17 cellular contexts compared by ENCODE assay signal in genomic region chr4:84338367-84338766, GRCh38.
DNase-seq lines count a peak whose midpoint lies in the region; ATAC-seq, FAIRE-seq and TF ChIP-seq lines count a peak whose summit lies in the region.
"Had no signal": no experiment of that assay in that cellular context is flagged by ENCODE, and none has a peak within 500 bp of the region (broad histone marks: within the 10 kb centered on the region; RNA-seq: fewer than 3 reads in every experiment).

No MANE protein-coding gene starts in this region.

- H3K79me2 ChIP-seq in trophoblast cell (ENCODE audit: control insufficient read depth, insufficient read depth, low read length, poor library complexity) = no peaks in the 10 kb centered on the region

- no peak overlapping the region for H2BK5ac ChIP-seq in trophoblast cell (ENCODE audit: low read depth, low read length, poor library complexity)

- POLR2A ChIA-PET in WTC11 (lab: Charles Lee) = no interaction called here

- no peak overlapping the region for H4K91ac ChIP-seq in trophoblast cell (ENCODE audit: low read depth, low read length)

- peaks cover 72% of the 10 kb centered on the region for H3K9me3 Mint-ChIP-seq in WTC11

- H3K27ac ChIP-seq in kidney (ENCODE audit: low read depth in 2 of 2, low read length in 2 of 2) (no peak overlapping the region), trophoblast cell (ENCODE audit: low read depth, low read length) (no peak overlapping the region)
- H3K27ac ChIP-seq: GM23248 had no signal

- intact Hi-C loops in kidney (cut with DNase I) = no loop called here

- TF ChIP-seq POLR2A in H54 (IDR thresholded peaks at IDR 0.05; ENCODE audit: low read depth, low read length) = 0 out of 2 replicates have a peak, but pooled peaks have one; percentile 11
- TF ChIP-seq POLR2A in GM12892 (IDR thresholded peaks at IDR 0.05; ENCODE audit: low read depth, low read length) = no peak

- no peak overlapping the region for H3K18ac ChIP-seq in trophoblast cell (ENCODE audit: low read length)

- H3K4me1 ChIP-seq in kidney (ENCODE audit: control insufficient read depth in 1 of 2, insufficient read depth in 1 of 2, low read depth in 1 of 2, low read length in 2 of 2) (no peaks in the 10 kb centered on the region), trophoblast cell (ENCODE audit: control insufficient read depth in 1 of 2, insufficient read depth in 2 of 2, low read length in 2 of 2) (no peaks in the 10 kb centered on the region)

- ATAC-seq in WTC11 (no peak), HG03039 (IDR thresholded peaks at IDR 0.05; ENCODE audit: unreplicated experiment) (no peak)

- no peak overlapping the region for H2BK120ac ChIP-seq in trophoblast cell (ENCODE audit: insufficient read depth, low read length, poor library complexity)

- no peak overlapping the region for H2AFZ ChIP-seq in trophoblast cell (ENCODE audit: insufficient read depth, low read length, poor library complexity)
- H2AFZ ChIP-seq: GM23248 had no signal

- H3K9me3 ChIP-seq in kidney (ENCODE audit: control insufficient read depth in 1 of 2, low read length in 2 of 2) = peaks cover 0 to 9% of the 10 kb centered on the region in 2 donors
- peaks cover 11% of the 10 kb centered on the region for H3K9me3 ChIP-seq in trophoblast cell (ENCODE audit: insufficient read depth, low read depth, low read length)

- no peaks in the 10 kb centered on the region for H3K27me3 ChIP-seq in trophoblast cell (ENCODE audit: insufficient read depth, low read length)

- H2BK12ac ChIP-seq in trophoblast cell (ENCODE audit: low read length) = no peak overlapping the region

- H3K4me2 ChIP-seq in trophoblast cell (ENCODE audit: low read length) = no peak overlapping the region

- H3K9ac ChIP-seq in kidney (ENCODE audit: low read length in 2 of 2) (no peak overlapping the region), trophoblast cell (ENCODE audit: low read length) (no peak overlapping the region)
- H3K9ac ChIP-seq: GM23248 had no signal

- H3K23ac ChIP-seq in trophoblast cell (ENCODE audit: low read length) = no peak overlapping the region

- no peak overlapping the region for H3K14ac ChIP-seq in trophoblast cell (ENCODE audit: low read length)

- TF ChIP-seq CTCF in kidney (IDR thresholded peaks at IDR 0.05; ENCODE audit: borderline replicate concordance, extremely low read depth, insufficient read depth) (no peak), WTC11 (IDR thresholded peaks at IDR 0.05) (no peak)

- H3K27ac Mint-ChIP-seq in WTC11 = no peak overlapping the region
- H3K27ac Mint-ChIP-seq: CD4-positive, alpha-beta memory T cell had no signal

- no CpG with 5 or more reads among the region's 5 CpGs for WGBS in trophoblast cell (ENCODE audit: extremely low coverage, insufficient coverage, insufficient read length)

- no peaks in the 10 kb centered on the region for H3K36me3 ChIP-seq in kidney (ENCODE audit: control insufficient read depth in 1 of 2, insufficient read depth in 2 of 2, low read length in 2 of 2)
- H3K36me3 ChIP-seq in trophoblast cell (ENCODE audit: control insufficient read depth in 1 of 2, insufficient read depth in 2 of 2, low read length in 2 of 2) = no peaks in the 10 kb centered on the region

- H4K12ac ChIP-seq in trophoblast cell (ENCODE audit: low read depth, low read length) = no peak overlapping the region

- H3K79me1 ChIP-seq in trophoblast cell (ENCODE audit: low read length) = no peaks in the 10 kb centered on the region

- H4K8ac ChIP-seq in trophoblast cell (ENCODE audit: low read depth, low read length) = no peak overlapping the region

- H3K4me3 ChIP-seq in kidney (ENCODE audit: low read length in 2 of 2) (no peak overlapping the region), trophoblast cell (ENCODE audit: low read depth, low read length) (peak overlapping the region; percentile 10)
- H3K4me3 ChIP-seq: GM23248 had no signal

- peaks cover 72% of the 10 kb centered on the region for H3K27me3 Mint-ChIP-seq in WTC11 (ENCODE audit: low read depth)
- H3K27me3 Mint-ChIP-seq: CD4-positive, alpha-beta memory T cell had no signal

- H3K36me3 Mint-ChIP-seq in WTC11 = peaks cover 68% of the 10 kb centered on the region
- H3K36me3 Mint-ChIP-seq: CD4-positive, alpha-beta memory T cell had no signal

- DNase-seq in H54 (ENCODE audit: insufficient read length, low spot score) (no peak), kidney (peak; percentile 59), trophoblast cell (no peak), WTC11 (ENCODE audit: low spot score) (no peak), GM12892 (ENCODE audit: insufficient read length) (no peak)
- DNase-seq: C1 segment of cervical spinal cord; Calu3; CD4-positive, alpha-beta memory T cell; COR-L47; DMS53; DMS79 treated with DMSO at 0.1 percent for 48 hours; GF-D8; GM23248; H7; HCEC 1CT had no signal

- H3K4me3 Mint-ChIP-seq in WTC11 = no peak overlapping the region
- H3K4me3 Mint-ChIP-seq: CD4-positive, alpha-beta memory T cell had no signal

- no peak for FAIRE-seq in H54 (lab: Jason Lieb, UNC)
- no peak for FAIRE-seq in kidney (lab: Jason Lieb, UNC)
- FAIRE-seq in GM12892 (lab: Jason Lieb, UNC) = no peak
- FAIRE-seq: GM12891 had no signal

- CTCF ChIA-PET in WTC11 (lab: Charles Lee) = interaction anchor here (1.2 kb wide), 1 partner anchor 145 kb away, joined by 3 read pairs; no protein-coding TSS in a partner anchor

- H3K4ac ChIP-seq in trophoblast cell (ENCODE audit: low read depth, low read length) = no peak overlapping the region

- H2AK5ac ChIP-seq in trophoblast cell (ENCODE audit: low read length) = no peak overlapping the region

- peaks cover 32% of the 10 kb centered on the region for H3K4me1 Mint-ChIP-seq in WTC11
- H3K4me1 Mint-ChIP-seq: CD4-positive, alpha-beta memory T cell had no signal

TF ChIP-seq in WTC11, 78 proteins besides CTCF, POLR2A, EP300 and RAD21:
- TF ChIP-seq TP53 (CRISPR knock-in tag; IDR thresholded peaks at IDR 0.05) = no peak
- TF ChIP-seq ZNF232 (CRISPR knock-in tag; IDR thresholded peaks at IDR 0.05) = no peak
- no peak for TF ChIP-seq MXD4 (CRISPR knock-in tag; IDR thresholded peaks at IDR 0.05; ENCODE audit: borderline replicate concordance)
- no peak for TF ChIP-seq ESRRA (CRISPR knock-in tag; IDR thresholded peaks at IDR 0.05; ENCODE audit: borderline replicate concordance)
- TF ChIP-seq CBFB (CRISPR knock-in tag; IDR thresholded peaks at IDR 0.05; ENCODE audit: low read depth) = no peak
- TF ChIP-seq ZNF219 (CRISPR knock-in tag; IDR thresholded peaks at IDR 0.05; ENCODE audit: borderline replicate concordance) = no peak
- no peak for TF ChIP-seq MAX (CRISPR knock-in tag; IDR thresholded peaks at IDR 0.05)
